In the genomic region with DNA sequence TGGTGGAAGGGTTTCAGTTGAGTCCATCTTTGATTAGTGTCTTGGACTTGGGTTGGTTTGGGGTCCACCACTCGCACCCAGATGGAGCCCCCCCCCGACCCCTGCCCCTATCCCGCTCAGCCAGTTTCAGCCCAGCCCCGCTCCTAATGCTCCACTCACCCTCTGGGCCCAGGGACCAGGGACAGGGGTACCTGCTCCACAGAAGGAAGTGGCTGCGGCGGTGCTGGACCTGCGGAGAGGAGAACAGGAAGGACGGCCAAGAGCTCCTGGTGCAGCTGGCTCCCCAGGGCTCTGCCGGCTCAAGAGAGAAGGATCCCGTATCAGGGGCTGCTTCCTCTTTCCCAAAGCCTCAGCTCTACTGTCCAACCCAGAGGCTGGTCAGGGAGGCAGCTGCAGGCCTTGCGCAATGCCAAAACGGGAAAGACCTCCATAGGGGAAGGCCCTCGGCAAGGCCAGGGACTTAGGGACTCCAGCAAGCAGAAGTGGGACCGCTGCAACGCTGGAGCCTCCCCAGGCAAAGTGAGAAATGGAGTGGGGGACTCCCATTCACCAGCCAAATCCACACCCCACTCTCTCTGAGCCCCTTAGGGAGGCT, we compare ENCODE assay signal across 14 cellular contexts. TPM values are rescaled to one million over a fixed set of nuclear protein-coding genes. Genes with fewer than 3 reads are reported as not detected.
DNase-seq lines count a peak whose midpoint lies in the region; ATAC-seq, FAIRE-seq and TF ChIP-seq lines count a peak whose summit lies in the region.
"Had no signal": no experiment of that assay in that cellular context is flagged by ENCODE, and none has a peak within 500 bp of the region (broad histone marks: within the 10 kb centered on the region; RNA-seq: fewer than 3 reads in every experiment).

A gene (minus strand): TSS at position 322 of the 595 bp plus-strand sequence. CDS start 5,472 bp downstream, outside the sequence.

- H3K4me3 ChIP-seq in K562 (no peak within 1 kb of the TSS), lower lobe of right lung (peak within 1 kb of the TSS; percentile 43), spleen (peak within 1 kb of the TSS in 4 of 8 donors; percentile 4 to 51 (median 27)), smooth muscle cell (no peak within 1 kb of the TSS)

- TF ChIP-seq CTCF in K562 (IDR thresholded peaks at IDR 0.05 in 2 of 3, conservative IDR thresholded peaks at IDR 0.05 in 1 of 3; ENCODE audit: insufficient read depth in 2 of 3, low read depth in 1 of 3, low read length in 3 of 3) (no peak), lower lobe of right lung (IDR thresholded peaks at IDR 0.05) (no peak), spleen (IDR thresholded peaks at IDR 0.05 in 8 of 11, conservative IDR thresholded peaks at IDR 0.05 in 3 of 11) (no peak), chondrocyte (IDR thresholded peaks at IDR 0.05) (no peak), smooth muscle cell (IDR thresholded peaks at IDR 0.05; ENCODE audit: borderline replicate concordance, insufficient read depth, poor library complexity, severe bottlenecking) (no peak)

- no peak within 1 kb of the TSS for H3K4me3 Mint-ChIP-seq in chondrocyte (ENCODE audit: unreplicated experiment)
- H3K4me3 Mint-ChIP-seq: neural crest cell had no signal

- TF ChIP-seq POLR2A in K562 (conservative IDR thresholded peaks at IDR 0.05), result no peak
- TF ChIP-seq POLR2A in spleen (IDR thresholded peaks at IDR 0.05), result no peak

- BruUV-seq in K562 (replicated peaks; lab: Mats Ljungman, UMichigan), result no TSS peak

- FAIRE-seq in K562 (lab: Jason Lieb, UNC), result no peak
- FAIRE-seq: keratinocyte had no signal

- H3K9me3 Mint-ChIP-seq in chondrocyte (ENCODE audit: low read depth), result no peaks in the 10 kb centered on the region
- H3K9me3 Mint-ChIP-seq: neural crest cell had no signal

- no peaks in the 10 kb centered on the region for H3K36me3 Mint-ChIP-seq in chondrocyte (ENCODE audit: low read depth)

- CTCF ChIA-PET in K562 (lab: Yijun Ruan, JAX; ENCODE audit: low intra/inter-chr PET ratio), result no interaction called here

- H3K27ac ChIP-seq in K562 (ENCODE audit: extremely low read depth, low read depth, low read length) (no peak within 1 kb of the TSS), lower lobe of right lung (peak within 1 kb of the TSS; percentile 22), spleen (peak within 1 kb of the TSS in 2 of 8 donors; percentile 61 to 67), smooth muscle cell (ENCODE audit: low read depth) (no peak within 1 kb of the TSS)

- no peak for TF ChIP-seq RAD21 in Ishikawa (IDR thresholded peaks at IDR 0.05; ENCODE audit: low read depth)
- no peak for TF ChIP-seq RAD21 in K562 (CRISPR knock-in tag; conservative IDR thresholded peaks at IDR 0.05 in 1 of 2, IDR thresholded peaks at IDR 0.05 in 1 of 2)

- H3K27me3 ChIP-seq in K562 (ENCODE audit: control insufficient read depth in 2 of 2, insufficient read depth in 2 of 2, low read length in 2 of 2), result no peaks in the 10 kb centered on the region
- H3K27me3 ChIP-seq in lower lobe of right lung (ENCODE audit: low read depth), result peaks cover 5% of the 10 kb centered on the region
- H3K27me3 ChIP-seq in spleen (replicated peaks in 1 of 7), result peaks cover 0 to 11% (median 0%) of the 10 kb centered on the region in 7 donors
- no peaks in the 10 kb centered on the region for H3K27me3 ChIP-seq in smooth muscle cell (ENCODE audit: low read depth)

- H3K27ac Mint-ChIP-seq in chondrocyte (ENCODE audit: unreplicated experiment), result no peak within 1 kb of the TSS

- peaks cover 6% of the 10 kb centered on the region for H3K4me1 Mint-ChIP-seq in chondrocyte (ENCODE audit: low read depth)
- H3K4me1 Mint-ChIP-seq: neural crest cell had no signal

- ATAC-seq in K562 (no peak), lower lobe of right lung (peak; percentile 71 to 83), HG02759 (IDR thresholded peaks at IDR 0.05; ENCODE audit: unreplicated experiment) (no peak)

- H3K36me3 ChIP-seq in K562 (ENCODE audit: control insufficient read depth, insufficient read depth, low read length), result no peaks in the 10 kb centered on the region
- H3K36me3 ChIP-seq in lower lobe of right lung, result no peaks in the 10 kb centered on the region
- H3K36me3 ChIP-seq in spleen, result no peaks in the 10 kb centered on the region
- no peaks in the 10 kb centered on the region for H3K36me3 ChIP-seq in smooth muscle cell (ENCODE audit: low read depth)

- 32% methylated on average over 8 of the region's 15 CpGs for WGBS in K562 (ENCODE audit: insufficient coverage, low coverage, missing lambda C conversion rate)
- WGBS in spleen, 5 donors, result 33 to 49% (median 43%) methylated on average over 10 to 15 of the region's 15 CpGs
- WGBS in smooth muscle cell (ENCODE audit: low lambda C conversion rate), result 89% methylated on average over 13 of the region's 15 CpGs

- intact Hi-C loops in K562 (cut with micrococcal nuclease) (no loop called here), lower lobe of right lung (cut with DNase I) (no loop called here), spleen (cut with DNase I; ENCODE audit: low total_unique reads) (no loop called here)

- POLR2A ChIA-PET in K562 (lab: Yijun Ruan, JAX), result interaction anchor here (0.6 to 0.7 kb wide), 4 partner anchors 10 to 617 kb away, joined by 3 to 4 read pairs (median 3); no protein-coding TSS in a partner anchor

- no peak for TF ChIP-seq EP300 in Ishikawa (IDR thresholded peaks at IDR 0.05; ENCODE audit: borderline replicate concordance)
- no peak for TF ChIP-seq EP300 in K562 (IDR thresholded peaks at IDR 0.05; ENCODE audit: low read length)

- H3K9ac ChIP-seq in K562 (ENCODE audit: insufficient read depth in 1 of 2, low read depth in 2 of 2, low read length in 2 of 2), result no peak within 1 kb of the TSS
- no peak within 1 kb of the TSS for H3K9ac ChIP-seq in smooth muscle cell (ENCODE audit: low read depth)

- H3K4me1 ChIP-seq in K562 (replicated peaks in 1 of 2; ENCODE audit: control insufficient read depth in 2 of 2, insufficient read depth in 2 of 2, low read length in 2 of 2) (peaks cover 0 to 13% of the 10 kb centered on the region in 2 experiments; a peak in 3 of 5 replicates), lower lobe of right lung (peaks cover 32% of the 10 kb centered on the region), spleen (peaks cover 7 to 56% (median 39%) of the 10 kb centered on the region in 6 donors), smooth muscle cell (ENCODE audit: low read depth) (no peaks in the 10 kb centered on the region)

- no peaks in the 10 kb centered on the region for H4K20me1 ChIP-seq in K562 (replicated peaks; ENCODE audit: control insufficient read depth, insufficient read depth, low read length)
- H4K20me1 ChIP-seq in smooth muscle cell (ENCODE audit: low read depth), result no peaks in the 10 kb centered on the region

- no peaks in the 10 kb centered on the region for H3K27me3 Mint-ChIP-seq in chondrocyte (ENCODE audit: low read depth)

- no peaks in the 10 kb centered on the region for H3F3A ChIP-seq in smooth muscle cell (ENCODE audit: low read depth)

- H2AFZ ChIP-seq in K562 (ENCODE audit: low read depth, low read length) (no peak within 1 kb of the TSS), smooth muscle cell (ENCODE audit: low read depth) (no peak within 1 kb of the TSS)

- H3K9me1 ChIP-seq in K562 (ENCODE audit: control insufficient read depth, insufficient read depth, low read length), result no peaks in the 10 kb centered on the region

- no peaks in the 10 kb centered on the region for H3K79me2 ChIP-seq in K562 (ENCODE audit: control insufficient read depth, insufficient read depth, low read length)
- H3K79me2 ChIP-seq in smooth muscle cell (ENCODE audit: low read depth), result no peaks in the 10 kb centered on the region

- DNase-seq in K562 (ENCODE audit: extremely low read depth in 1 of 4, low spot score in 3 of 4) (no peak), lower lobe of right lung (peak; percentile 88), spleen (peak; percentile 85), chondrocyte (ENCODE audit: low spot score) (no peak), smooth muscle cell (lab: John Stamatoyannopoulos, UW; ENCODE audit: unreplicated experiment) (no peak), NCI-H748 treated with DMSO at 0.1 percent for 48 hours (lab: John Stamatoyannopoulos, UW) (no peak)
- DNase-seq: NCI-H2171 treated with DMSO at 0.1 percent for 48 hours, T-helper 2 cell had no signal

- no peak within 1 kb of the TSS for H3K4me2 ChIP-seq in K562 (ENCODE audit: insufficient read depth, low read length)
- no peak within 1 kb of the TSS for H3K4me2 ChIP-seq in smooth muscle cell

- no peaks in the 10 kb centered on the region for H3K9me3 ChIP-seq in K562 (replicated peaks; ENCODE audit: control insufficient read depth, insufficient read depth, low read depth, low read length)
- H3K9me3 ChIP-seq in lower lobe of right lung, result no peaks in the 10 kb centered on the region
- no peaks in the 10 kb centered on the region for H3K9me3 ChIP-seq in spleen
- H3K9me3 ChIP-seq in smooth muscle cell (replicated peaks; ENCODE audit: low read depth), result no peaks in the 10 kb centered on the region

- in situ Hi-C loops in K562 (cut with MboI), result loop anchor here (5.0 kb wide), 1 partner anchor 150 kb away; no protein-coding TSS in a partner anchor

TF ChIP-seq in Ishikawa, 13 proteins besides CTCF, POLR2A, EP300 and RAD21 (continues in another document):
- TF ChIP-seq YY1 (IDR thresholded peaks at IDR 0.05; ENCODE audit: low read depth), result no peak

RNA-seq across cellular contexts. Expression of the gene that starts here (rescaled TPM):
- total RNA-seq in K562 (2011; cell fraction: chromatin; rRNA removed; ENCODE audit: low replicate concordance), result not detected in 2 replicates
- total RNA-seq in K562 (2011; cell fraction: nucleolus; rRNA removed), result not detected in 2 replicates
- total RNA-seq in K562 (2011; cell fraction: nucleoplasm; rRNA removed), result 0.07 TPM in 1 of 2 replicates, not detected in the other
- total RNA-seq in K562 (2014; rRNA removed) (0.05 TPM in 1 of 2 replicates, not detected in the other), K562 (2014; rRNA removed; fragmentation: Illumina TruSeq; extraction: Trizol) (not detected in 2 replicates), K562 (2015; rRNA removed; fragmentation: Illumina TruSeq; extraction: Trizol) (not detected in 2 replicates), K562 (2021) (0.04 and 0.07 TPM in 2 replicates), lower lobe of right lung (114 TPM), spleen (10 to 100 TPM in 5 of 7 donors, 1 to 10 TPM in 2; 3.0 to 50.2 (median 21.9) TPM), chondrocyte (0.08 TPM in 1 of 3 replicates, not detected in the others), smooth muscle cell (not detected in 2 replicates)
- polyA plus RNA-seq in K562 (2011; rRNA removed) (not detected in 2 replicates), K562 (2014; fragmentation: Illumina TruSeq; extraction: Trizol) (not detected in 2 replicates), K562 (2014; fragmentation: Nextera tagmentation; extraction: Ambion mirVana) (not detected), K562 (2014; rRNA removed) (not detected in 2 replicates), spleen (10 to 100 TPM in 2 of 3 donors, 1 to 10 TPM in 1; 8.1 to 18.4 (median 11.0) TPM), smooth muscle cell (not detected in 2 replicates)
- under 0.01 TPM in 1 of 2 replicates, not detected in the other for polyA plus RNA-seq in K562 (2011; cell fraction: cytosol; rRNA removed)
- polyA plus RNA-seq in K562 (2011; cell fraction: nucleus; rRNA removed), result 0.01 TPM in 1 of 2 replicates, not detected in the other
- 0.01 TPM in 1 of 2 replicates, not detected in the other for polyA plus RNA-seq in K562 (2012)
- 0.04 TPM in 1 of 2 replicates, not detected in the other for polyA minus RNA-seq in K562 (2011; rRNA and poly(A)+ RNA removed)
- polyA minus RNA-seq in K562 (2011; cell fraction: cytosol; rRNA and poly(A)+ RNA removed), result not detected in 2 replicates
- polyA minus RNA-seq in K562 (2011; cell fraction: nucleus; rRNA and poly(A)+ RNA removed), result not detected in 2 replicates
- total RNA-seq: MCF 10A, neural crest cell had no signal
- polyA plus RNA-seq: BJ, keratinocyte had no signal

Comparison
In these comparisons a context has a peak if more than half of its experiments do, and no peak if none do; other contexts are left out.
1. ATAC-seq: peak in lower lobe of right lung (2 of 2); none in K562 (single experiment) and HG02759 (single experiment).
2. DNase-seq: peak in lower lobe of right lung (single experiment) and spleen (single experiment); none in K562 (0 of 4), chondrocyte (single experiment), smooth muscle cell (single experiment) and NCI-H748 treated with DMSO at 0.1 percent for 48 hours (single experiment).